In the genomic region with DNA sequence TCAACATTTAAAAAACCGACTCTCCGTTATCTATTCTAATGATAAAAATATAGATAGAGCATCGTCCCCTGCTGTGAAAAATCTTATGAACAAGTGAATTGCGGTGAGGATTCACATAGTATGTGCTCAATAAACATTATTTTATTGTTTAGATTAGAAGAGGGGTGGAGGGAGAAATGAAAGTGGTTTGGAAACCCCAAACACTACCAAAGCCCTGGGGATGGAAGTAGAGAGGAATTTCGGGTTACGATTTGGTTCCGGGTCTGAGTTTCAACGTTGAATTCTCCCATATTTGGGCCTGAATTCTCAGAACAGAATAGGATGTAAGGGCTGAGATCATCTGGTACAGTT, we compare ENCODE assay signal across 1 cellular context.
TF ChIP-seq lines count a peak whose summit lies in the region.

No MANE protein-coding gene starts in this region.

TF ChIP-seq in HEK293, 187 proteins besides CTCF, POLR2A, EP300 and RAD21 (continued from another document and continues in another):
- TF ChIP-seq, protein P1, sequence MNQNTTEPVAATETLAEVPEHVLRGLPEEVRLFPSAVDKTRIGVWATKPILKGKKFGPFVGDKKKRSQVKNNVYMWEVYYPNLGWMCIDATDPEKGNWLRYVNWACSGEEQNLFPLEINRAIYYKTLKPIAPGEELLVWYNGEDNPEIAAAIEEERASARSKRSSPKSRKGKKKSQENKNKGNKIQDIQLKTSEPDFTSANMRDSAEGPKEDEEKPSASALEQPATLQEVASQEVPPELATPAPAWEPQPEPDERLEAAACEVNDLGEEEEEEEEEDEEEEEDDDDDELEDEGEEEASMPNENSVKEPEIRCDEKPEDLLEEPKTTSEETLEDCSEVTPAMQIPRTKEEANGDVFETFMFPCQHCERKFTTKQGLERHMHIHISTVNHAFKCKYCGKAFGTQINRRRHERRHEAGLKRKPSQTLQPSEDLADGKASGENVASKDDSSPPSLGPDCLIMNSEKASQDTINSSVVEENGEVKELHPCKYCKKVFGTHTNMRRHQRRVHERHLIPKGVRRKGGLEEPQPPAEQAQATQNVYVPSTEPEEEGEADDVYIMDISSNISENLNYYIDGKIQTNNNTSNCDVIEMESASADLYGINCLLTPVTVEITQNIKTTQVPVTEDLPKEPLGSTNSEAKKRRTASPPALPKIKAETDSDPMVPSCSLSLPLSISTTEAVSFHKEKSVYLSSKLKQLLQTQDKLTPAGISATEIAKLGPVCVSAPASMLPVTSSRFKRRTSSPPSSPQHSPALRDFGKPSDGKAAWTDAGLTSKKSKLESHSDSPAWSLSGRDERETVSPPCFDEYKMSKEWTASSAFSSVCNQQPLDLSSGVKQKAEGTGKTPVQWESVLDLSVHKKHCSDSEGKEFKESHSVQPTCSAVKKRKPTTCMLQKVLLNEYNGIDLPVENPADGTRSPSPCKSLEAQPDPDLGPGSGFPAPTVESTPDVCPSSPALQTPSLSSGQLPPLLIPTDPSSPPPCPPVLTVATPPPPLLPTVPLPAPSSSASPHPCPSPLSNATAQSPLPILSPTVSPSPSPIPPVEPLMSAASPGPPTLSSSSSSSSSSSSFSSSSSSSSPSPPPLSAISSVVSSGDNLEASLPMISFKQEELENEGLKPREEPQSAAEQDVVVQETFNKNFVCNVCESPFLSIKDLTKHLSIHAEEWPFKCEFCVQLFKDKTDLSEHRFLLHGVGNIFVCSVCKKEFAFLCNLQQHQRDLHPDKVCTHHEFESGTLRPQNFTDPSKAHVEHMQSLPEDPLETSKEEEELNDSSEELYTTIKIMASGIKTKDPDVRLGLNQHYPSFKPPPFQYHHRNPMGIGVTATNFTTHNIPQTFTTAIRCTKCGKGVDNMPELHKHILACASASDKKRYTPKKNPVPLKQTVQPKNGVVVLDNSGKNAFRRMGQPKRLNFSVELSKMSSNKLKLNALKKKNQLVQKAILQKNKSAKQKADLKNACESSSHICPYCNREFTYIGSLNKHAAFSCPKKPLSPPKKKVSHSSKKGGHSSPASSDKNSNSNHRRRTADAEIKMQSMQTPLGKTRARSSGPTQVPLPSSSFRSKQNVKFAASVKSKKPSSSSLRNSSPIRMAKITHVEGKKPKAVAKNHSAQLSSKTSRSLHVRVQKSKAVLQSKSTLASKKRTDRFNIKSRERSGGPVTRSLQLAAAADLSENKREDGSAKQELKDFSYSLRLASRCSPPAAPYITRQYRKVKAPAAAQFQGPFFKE (tag by site-specific recombination; IDR thresholded peaks at IDR 0.05; ENCODE audit: borderline replicate concordance): no peak
- no peak for TF ChIP-seq ZNF391 (tag by site-specific recombination; IDR thresholded peaks at IDR 0.05; ENCODE audit: borderline replicate concordance, low read depth)
- peak; percentile 57 for TF ChIP-seq SETDB1 (IDR thresholded peaks at IDR 0.05; ENCODE audit: insufficient read length, low read length)
- TF ChIP-seq, protein P2, sequence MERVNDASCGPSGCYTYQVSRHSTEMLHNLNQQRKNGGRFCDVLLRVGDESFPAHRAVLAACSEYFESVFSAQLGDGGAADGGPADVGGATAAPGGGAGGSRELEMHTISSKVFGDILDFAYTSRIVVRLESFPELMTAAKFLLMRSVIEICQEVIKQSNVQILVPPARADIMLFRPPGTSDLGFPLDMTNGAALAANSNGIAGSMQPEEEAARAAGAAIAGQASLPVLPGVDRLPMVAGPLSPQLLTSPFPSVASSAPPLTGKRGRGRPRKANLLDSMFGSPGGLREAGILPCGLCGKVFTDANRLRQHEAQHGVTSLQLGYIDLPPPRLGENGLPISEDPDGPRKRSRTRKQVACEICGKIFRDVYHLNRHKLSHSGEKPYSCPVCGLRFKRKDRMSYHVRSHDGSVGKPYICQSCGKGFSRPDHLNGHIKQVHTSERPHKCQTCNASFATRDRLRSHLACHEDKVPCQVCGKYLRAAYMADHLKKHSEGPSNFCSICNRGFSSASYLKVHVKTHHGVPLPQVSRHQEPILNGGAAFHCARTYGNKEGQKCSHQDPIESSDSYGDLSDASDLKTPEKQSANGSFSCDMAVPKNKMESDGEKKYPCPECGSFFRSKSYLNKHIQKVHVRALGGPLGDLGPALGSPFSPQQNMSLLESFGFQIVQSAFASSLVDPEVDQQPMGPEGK (tag by site-specific recombination; IDR thresholded peaks at IDR 0.05): no peak
- no peak for TF ChIP-seq ZNF354C (tag by site-specific recombination; IDR thresholded peaks at IDR 0.05; ENCODE audit: borderline replicate concordance, low read depth)
- TF ChIP-seq ZNF248 (tag by site-specific recombination; IDR thresholded peaks at IDR 0.05): no peak
- TF ChIP-seq, protein P3, sequence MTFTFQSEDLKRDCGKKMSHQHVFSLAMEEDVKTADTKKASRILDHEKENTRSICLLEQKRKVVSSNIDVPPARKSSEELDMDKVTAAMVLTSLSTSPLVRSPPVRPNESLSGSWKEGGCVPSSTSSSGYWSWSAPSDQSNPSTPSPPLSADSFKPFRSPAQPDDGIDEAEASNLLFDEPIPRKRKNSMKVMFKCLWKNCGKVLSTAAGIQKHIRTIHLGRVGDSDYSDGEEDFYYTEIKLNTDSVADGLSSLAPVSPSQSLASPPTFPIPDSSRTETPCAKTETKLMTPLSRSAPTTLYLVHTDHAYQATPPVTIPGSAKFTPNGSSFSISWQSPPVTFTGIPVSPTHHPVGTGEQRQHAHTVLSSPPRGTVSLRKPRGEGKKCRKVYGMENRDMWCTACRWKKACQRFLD (tag by site-specific recombination; IDR thresholded peaks at IDR 0.05): no peak
- no peak for TF ChIP-seq ZNF792 (tag by site-specific recombination; IDR thresholded peaks at IDR 0.05)
- TF ChIP-seq, protein P4, sequence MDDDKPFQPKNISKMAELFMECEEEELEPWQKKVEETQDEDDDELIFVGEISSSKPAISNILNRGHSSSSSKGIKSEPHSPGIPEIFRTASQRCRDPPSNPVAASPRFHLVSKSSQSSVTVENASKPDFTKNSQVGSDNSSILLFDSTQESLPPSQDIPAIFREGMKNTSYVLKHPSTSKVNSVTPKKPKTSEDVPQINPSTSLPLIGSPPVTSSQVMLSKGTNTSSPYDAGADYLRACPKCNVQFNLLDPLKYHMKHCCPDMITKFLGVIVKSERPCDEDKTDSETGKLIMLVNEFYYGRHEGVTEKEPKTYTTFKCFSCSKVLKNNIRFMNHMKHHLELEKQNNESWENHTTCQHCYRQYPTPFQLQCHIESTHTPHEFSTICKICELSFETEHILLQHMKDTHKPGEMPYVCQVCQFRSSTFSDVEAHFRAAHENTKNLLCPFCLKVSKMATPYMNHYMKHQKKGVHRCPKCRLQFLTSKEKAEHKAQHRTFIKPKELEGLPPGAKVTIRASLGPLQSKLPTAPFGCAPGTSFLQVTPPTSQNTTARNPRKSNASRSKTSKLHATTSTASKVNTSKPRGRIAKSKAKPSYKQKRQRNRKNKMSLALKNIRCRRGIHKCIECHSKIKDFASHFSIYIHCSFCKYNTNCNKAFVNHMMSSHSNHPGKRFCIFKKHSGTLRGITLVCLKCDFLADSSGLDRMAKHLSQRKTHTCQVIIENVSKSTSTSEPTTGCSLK (tag by site-specific recombination; IDR thresholded peaks at IDR 0.05): no peak
- TF ChIP-seq ZNF274 (IDR thresholded peaks at IDR 0.05; ENCODE audit: low read length): no peak
- peak; percentile 57; the same call in 1 of the 2 replicates for TF ChIP-seq ZNF274 (tag by site-specific recombination; IDR thresholded peaks at IDR 0.05; ENCODE audit: borderline replicate concordance)
- no peak for TF ChIP-seq ZFP3 (tag by site-specific recombination; IDR thresholded peaks at IDR 0.05; ENCODE audit: low read depth)
- TF ChIP-seq ZBTB48 (tag by site-specific recombination; IDR thresholded peaks at IDR 0.05): no peak
- TF ChIP-seq ZNF366 (tag by site-specific recombination; conservative IDR thresholded peaks at IDR 0.05): peak; percentile 50
- TF ChIP-seq ZNF404 (tag by site-specific recombination; IDR thresholded peaks at IDR 0.05): no peak
- TF ChIP-seq ZNF600 (tag by site-specific recombination; IDR thresholded peaks at IDR 0.05): no peak
- no peak for TF ChIP-seq ZNF174 (tag by site-specific recombination; IDR thresholded peaks at IDR 0.05)
- no peak for TF ChIP-seq ZNF555 (tag by site-specific recombination; conservative IDR thresholded peaks at IDR 0.05)
- TF ChIP-seq ZNF548 (tag by site-specific recombination; IDR thresholded peaks at IDR 0.05): no peak
- TF ChIP-seq ZNF473 (tag by site-specific recombination; IDR thresholded peaks at IDR 0.05): no peak
- TF ChIP-seq, protein P5, sequence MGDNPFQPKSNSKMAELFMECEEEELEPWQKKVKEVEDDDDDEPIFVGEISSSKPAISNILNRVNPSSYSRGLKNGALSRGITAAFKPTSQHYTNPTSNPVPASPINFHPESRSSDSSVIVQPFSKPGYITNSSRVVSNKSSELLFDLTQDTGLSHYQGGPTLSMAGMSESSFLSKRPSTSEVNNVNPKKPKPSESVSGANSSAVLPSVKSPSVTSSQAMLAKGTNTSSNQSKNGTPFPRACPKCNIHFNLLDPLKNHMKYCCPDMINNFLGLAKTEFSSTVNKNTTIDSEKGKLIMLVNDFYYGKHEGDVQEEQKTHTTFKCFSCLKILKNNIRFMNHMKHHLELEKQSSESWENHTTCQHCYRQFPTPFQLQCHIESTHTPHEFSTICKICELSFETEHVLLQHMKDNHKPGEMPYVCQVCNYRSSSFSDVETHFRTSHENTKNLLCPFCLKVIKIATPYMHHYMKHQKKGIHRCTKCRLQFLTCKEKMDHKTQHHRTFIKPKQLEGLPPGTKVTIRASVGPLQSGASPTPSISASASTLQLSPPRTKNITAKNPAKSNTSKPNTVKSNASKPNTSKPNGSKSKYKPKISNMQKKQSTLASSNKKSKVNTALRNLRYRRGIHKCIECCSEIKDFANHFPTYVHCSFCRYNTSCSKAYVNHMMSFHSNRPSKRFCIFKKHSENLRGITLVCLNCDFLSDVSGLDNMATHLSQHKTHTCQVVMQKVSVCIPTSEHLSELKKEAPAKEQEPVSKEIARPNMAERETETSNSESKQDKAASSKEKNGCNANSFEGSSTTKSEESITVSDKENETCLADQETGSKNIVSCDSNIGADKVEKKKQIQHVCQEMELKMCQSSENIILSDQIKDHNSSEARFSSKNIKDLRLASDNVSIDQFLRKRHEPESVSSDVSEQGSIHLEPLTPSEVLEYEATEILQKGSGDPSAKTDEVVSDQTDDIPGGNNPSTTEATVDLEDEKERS (tag by site-specific recombination; IDR thresholded peaks at IDR 0.05): peak; percentile 55; the same call in 1 of the 2 replicates
- 0 out of 2 replicates have a peak, but pooled peaks have one; percentile 54 for TF ChIP-seq ZNF660 (tag by site-specific recombination; IDR thresholded peaks at IDR 0.05)
- TF ChIP-seq ZNF311 (tag by site-specific recombination; IDR thresholded peaks at IDR 0.05; ENCODE audit: borderline replicate concordance): no peak
- TF ChIP-seq ZNF132 (tag by site-specific recombination; IDR thresholded peaks at IDR 0.05; ENCODE audit: borderline replicate concordance): no peak
- no peak for TF ChIP-seq ZNF184 (tag by site-specific recombination; IDR thresholded peaks at IDR 0.05)
- TF ChIP-seq ZNF501 (tag by site-specific recombination; IDR thresholded peaks at IDR 0.05): 0 out of 2 replicates have a peak, but pooled peaks have one; percentile 42
- TF ChIP-seq SCRT1 (tag by site-specific recombination; IDR thresholded peaks at IDR 0.05; ENCODE audit: borderline replicate concordance): no peak
- TF ChIP-seq ZNF658 (tag by site-specific recombination; IDR thresholded peaks at IDR 0.05): no peak
- TF ChIP-seq ZNF157 (tag by site-specific recombination; IDR thresholded peaks at IDR 0.05): no peak
- no peak for TF ChIP-seq ZNF585B (tag by site-specific recombination; IDR thresholded peaks at IDR 0.05)
- no peak for TF ChIP-seq OSR2 (tag by site-specific recombination; IDR thresholded peaks at IDR 0.05)
- no peak for TF ChIP-seq ZNF768 (tag by site-specific recombination; IDR thresholded peaks at IDR 0.05)
- TF ChIP-seq ZNF707 (tag by site-specific recombination; IDR thresholded peaks at IDR 0.05): no peak
- TF ChIP-seq ZNF664 (tag by site-specific recombination; IDR thresholded peaks at IDR 0.05): peak; percentile 100
- TF ChIP-seq, protein P6, sequence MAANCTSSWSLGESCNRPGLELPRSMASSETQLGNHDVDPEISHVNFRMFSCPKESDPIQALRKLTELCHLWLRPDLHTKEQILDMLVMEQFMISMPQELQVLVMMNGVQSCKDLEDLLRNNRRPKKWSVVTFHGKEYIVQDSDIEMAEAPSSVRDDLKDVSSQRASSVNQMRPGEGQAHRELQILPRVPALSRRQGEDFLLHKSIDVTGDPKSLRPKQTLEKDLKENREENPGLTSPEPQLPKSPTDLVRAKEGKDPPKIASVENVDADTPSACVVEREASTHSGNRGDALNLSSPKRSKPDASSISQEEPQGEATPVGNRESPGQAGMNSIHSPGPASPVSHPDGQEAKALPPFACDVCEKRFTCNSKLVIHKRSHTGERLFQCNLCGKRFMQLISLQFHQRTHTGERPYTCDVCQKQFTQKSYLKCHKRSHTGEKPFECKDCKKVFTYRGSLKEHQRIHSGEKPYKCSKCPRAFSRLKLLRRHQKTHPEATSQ (tag by site-specific recombination; IDR thresholded peaks at IDR 0.05): 0 out of 2 replicates have a peak, but pooled peaks have one; percentile 13
- TF ChIP-seq, protein P7, sequence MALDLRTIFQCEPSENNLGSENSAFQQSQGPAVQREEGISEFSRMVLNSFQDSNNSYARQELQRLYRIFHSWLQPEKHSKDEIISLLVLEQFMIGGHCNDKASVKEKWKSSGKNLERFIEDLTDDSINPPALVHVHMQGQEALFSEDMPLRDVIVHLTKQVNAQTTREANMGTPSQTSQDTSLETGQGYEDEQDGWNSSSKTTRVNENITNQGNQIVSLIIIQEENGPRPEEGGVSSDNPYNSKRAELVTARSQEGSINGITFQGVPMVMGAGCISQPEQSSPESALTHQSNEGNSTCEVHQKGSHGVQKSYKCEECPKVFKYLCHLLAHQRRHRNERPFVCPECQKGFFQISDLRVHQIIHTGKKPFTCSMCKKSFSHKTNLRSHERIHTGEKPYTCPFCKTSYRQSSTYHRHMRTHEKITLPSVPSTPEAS (tag by site-specific recombination; IDR thresholded peaks at IDR 0.05): no peak
- TF ChIP-seq ZNF2 (tag by site-specific recombination; IDR thresholded peaks at IDR 0.05): 0 out of 2 replicates have a peak, but pooled peaks have one; percentile 24
- no peak for TF ChIP-seq ZNF510 (tag by site-specific recombination; IDR thresholded peaks at IDR 0.05; ENCODE audit: insufficient replicate concordance)
- TF ChIP-seq ZNF223 (tag by site-specific recombination; IDR thresholded peaks at IDR 0.05): no peak
- no peak for TF ChIP-seq ZNF701 (tag by site-specific recombination; IDR thresholded peaks at IDR 0.05)
